ENCODE assay signal across 8 cellular contexts in the genomic region with DNA sequence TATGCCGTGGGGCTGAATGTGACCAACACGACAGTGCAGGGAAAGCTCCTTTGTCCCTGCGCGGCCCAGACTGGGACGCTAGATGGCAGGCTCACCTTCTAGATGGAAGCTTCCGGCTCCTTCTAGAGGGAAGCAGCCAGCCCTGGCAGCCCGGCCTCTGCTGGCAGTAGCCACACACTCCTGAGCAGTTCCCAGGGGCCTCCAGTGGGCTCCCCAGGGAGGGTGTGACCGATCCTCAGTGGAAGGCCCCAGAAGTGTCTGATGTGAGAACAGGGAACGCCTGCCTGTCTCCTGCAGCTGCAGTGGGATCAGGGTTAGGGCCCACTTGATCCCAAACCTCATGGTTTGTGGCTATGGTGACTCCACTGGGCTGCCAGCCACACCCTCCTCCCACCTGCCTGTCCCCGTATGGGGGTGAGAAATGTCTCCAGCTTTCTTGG.
A peak's percentile ranks its signal among the peaks of the same experiment; 100 is the strongest.
DNase-seq lines count a peak whose midpoint lies in the region; ATAC-seq lines count a peak whose summit lies in the region.

No MANE protein-coding gene starts in this region.

- no peaks in the 10 kb centered on the region for H3K4me1 Mint-ChIP-seq in central memory CD8-positive, alpha-beta T cell

- no peaks in the 10 kb centered on the region for H3K9me3 Mint-ChIP-seq in central memory CD8-positive, alpha-beta T cell

- no peaks in the 10 kb centered on the region for H3K27me3 Mint-ChIP-seq in central memory CD8-positive, alpha-beta T cell

- H3K4me3 Mint-ChIP-seq in central memory CD8-positive, alpha-beta T cell, result no peak overlapping the region

- no peak overlapping the region for H3K27ac Mint-ChIP-seq in central memory CD8-positive, alpha-beta T cell (ENCODE audit: low read depth)

- DNase-seq in C1 segment of cervical spinal cord (lab: John Stamatoyannopoulos, UW), result peak in 13 of 14 donors; percentile 29 to 88 (median 80)
- DNase-seq in NCI-H446 treated with DMSO at 0.1 percent for 48 hours (lab: John Stamatoyannopoulos, UW), result peak; percentile 68
- DNase-seq in central memory CD8-positive, alpha-beta T cell (ENCODE audit: low spot score in 2 of 2), result peak; percentile 55 to 58
- peak; percentile 91 for DNase-seq in left kidney (ENCODE audit: low read depth, low spot score)
- peak; percentile 83 for DNase-seq in stimulated activated CD4-positive, alpha-beta T cell treated with anti-CD3 and anti-CD28 coated beads, Interleukin-4, amount 100 ng/mL, for 24 hours

- ATAC-seq in GM19324 (IDR thresholded peaks at IDR 0.05; ENCODE audit: low FRiP score, unreplicated experiment) (peak; percentile 93), HG03432 (IDR thresholded peaks at IDR 0.05; ENCODE audit: unreplicated experiment) (peak; percentile 98)
- peak; percentile 96 to 98 for ATAC-seq in activated CD4-positive, CD25-positive, alpha-beta regulatory T cell treated with anti-CD3 and anti-CD28 coated beads, Interleukin-2, amount 50 U/mL, for 24 hours
- peak; percentile 96 for ATAC-seq in central memory CD8-positive, alpha-beta T cell (replicated peaks; ENCODE audit: extremely low read depth, poor library complexity, severe bottlenecking)

- no peaks in the 10 kb centered on the region for H3K36me3 Mint-ChIP-seq in central memory CD8-positive, alpha-beta T cell (ENCODE audit: insufficient read depth)

Comparison
In these comparisons a context has a peak if more than half of its experiments do, and no peak if none do; other contexts are left out.
1. Peak in every context shown above with its lines: DNase-seq and ATAC-seq.